13 cellular contexts compared by ENCODE assay signal in the genomic region with DNA sequence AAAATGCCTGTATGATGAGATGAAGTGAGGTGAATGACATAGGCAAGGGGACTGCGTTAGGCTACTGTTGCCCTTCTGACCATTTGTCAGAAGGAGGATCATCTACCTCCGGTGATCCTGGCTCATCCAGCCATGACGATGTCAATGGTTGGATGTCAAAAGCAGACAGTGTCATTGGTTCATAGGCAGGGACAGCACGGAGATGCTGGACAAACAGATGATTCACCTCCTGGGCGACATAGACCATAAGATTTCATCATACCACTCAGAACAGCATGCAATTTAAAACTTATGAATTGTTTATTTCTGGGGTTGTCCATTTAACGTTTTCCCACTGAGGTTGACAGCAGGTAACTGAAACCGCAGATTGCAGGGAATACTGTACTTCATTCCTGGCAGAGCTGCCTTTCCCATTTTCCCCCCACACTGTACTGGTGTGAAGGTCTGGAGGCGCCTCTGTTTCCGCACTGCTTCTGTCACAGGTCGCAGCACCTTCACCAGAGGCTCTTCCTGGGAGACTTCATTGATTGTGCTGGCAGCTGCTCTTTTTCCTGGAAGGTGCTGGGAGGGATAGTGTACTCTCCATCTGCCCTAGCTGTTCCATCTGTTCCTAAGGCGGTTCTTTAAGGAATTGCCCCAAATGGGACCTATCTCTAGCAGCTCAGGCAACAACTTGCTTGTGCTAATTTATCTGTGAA. TPM values are rescaled to one million over a fixed set of nuclear protein-coding genes. Genes with fewer than 3 reads are reported as not detected.
A peak's percentile ranks its signal among the peaks of the same experiment; 100 is the strongest.
DNase-seq lines count a peak whose midpoint lies in the region; FAIRE-seq and TF ChIP-seq lines count a peak whose summit lies in the region.
"Had no signal": no experiment of that assay in that cellular context is flagged by ENCODE, and none has a peak within 500 bp of the region (broad histone marks: within the 10 kb centered on the region; RNA-seq: fewer than 3 reads in every experiment).

No MANE protein-coding gene starts in this region.

- H3K4me1 ChIP-seq in small intestine (ENCODE audit: control insufficient read depth in 2 of 2, insufficient read depth in 1 of 2, low read depth in 1 of 2, low read length in 1 of 2), result no peaks in the 10 kb centered on the region

- no peak for FAIRE-seq in small intestine (lab: Jason Lieb, UNC)
- FAIRE-seq: D721Med, endothelial cell of umbilical vein had no signal

- no peak for TF ChIP-seq CTCF in choroid plexus epithelial cell (conservative IDR thresholded peaks at IDR 0.05; ENCODE audit: low read depth, low read length)

- no peaks in the 10 kb centered on the region for H3K27me3 ChIP-seq in small intestine (ENCODE audit: control insufficient read depth in 2 of 2, insufficient read depth in 2 of 2, low read length in 2 of 2)
- H3K27me3 ChIP-seq: tibial nerve had no signal

- no peak overlapping the region for H3K27ac ChIP-seq in small intestine (ENCODE audit: low read depth in 1 of 2, low read length in 1 of 2)
- H3K27ac ChIP-seq: tibial nerve had no signal

- H3K9me3 ChIP-seq in small intestine (ENCODE audit: control insufficient read depth, low read depth), result no peaks in the 10 kb centered on the region
- H3K9me3 ChIP-seq: tibial nerve had no signal

- WGBS in small intestine, 3 donors, result 21 to 60% (median 44%) methylated on average over 11 of the region's 11 CpGs

- H3K4me3 ChIP-seq in choroid plexus epithelial cell (ENCODE audit: low read depth, low read length) (no peak overlapping the region), small intestine (ENCODE audit: low read depth in 1 of 2, low read length in 2 of 2) (no peak overlapping the region)
- H3K4me3 ChIP-seq: tibial nerve had no signal

- H3K36me3 ChIP-seq in small intestine (ENCODE audit: control insufficient read depth in 2 of 2, insufficient read depth in 2 of 2, low read length in 2 of 2), result peaks cover 0 to 3% of the 10 kb centered on the region in 2 donors

- DNase-seq in NOMO-1 treated with DMSO at 0.1 percent for 48 hours (lab: John Stamatoyannopoulos, UW; ENCODE audit: unreplicated experiment) (peak; percentile 8), NOMO-1 treated with dmso at 0.1 percent for 144 hours (lab: John Stamatoyannopoulos, UW; ENCODE audit: unreplicated experiment) (no peak), NCI-H460 (ENCODE audit: extremely low read depth, low read depth) (peak; percentile 72), choroid plexus epithelial cell (ENCODE audit: low read depth) (peak; percentile 45), small intestine (peak; percentile 44), HPDE6-E6E7 (ENCODE audit: extremely low spot score) (no peak)
- DNase-seq in effector CD4-positive, alpha-beta T cell, result no peak
- DNase-seq in stimulated activated naive CD4-positive, alpha-beta T cell treated with Interleukin-2 at 50 U/mL for 16 hours (lab: John Stamatoyannopoulos, UW), result no peak
- DNase-seq: mammary epithelial cell, Right ventricle myocardium superior had no signal

RNA-seq across cellular contexts. Expression of a gene that starts 32.5 kb away (rescaled TPM):
- 59.0 and 60.7 TPM in 2 replicates for total RNA-seq in NCI-H460 (2014; rRNA removed; shearing (Covaris generic))
- polyA plus RNA-seq in NCI-H460 (2014; cell fraction: nucleus; rRNA removed), result 18.0 and 23.0 TPM in 2 replicates
- polyA plus RNA-seq in small intestine, result 10 to 100 TPM; 13.2 to 19.2 (median 14.8) TPM

RNA-seq across cellular contexts. Expression of a gene that starts 45.5 kb away (rescaled TPM):
- total RNA-seq in NCI-H460 (2014; rRNA removed; shearing (Covaris generic)), result 0.72 TPM in 2 replicates
- 0.49 and 0.74 TPM in 2 replicates for polyA plus RNA-seq in NCI-H460 (2014; cell fraction: nucleus; rRNA removed)
- polyA plus RNA-seq in small intestine, result 1 to 10 TPM in 1 of 3 donors, under 1 TPM in 2; 0.45 to 3.2 (median 0.54) TPM

RNA-seq across cellular contexts. Expression of a gene that starts 59.5 kb away (rescaled TPM):
- total RNA-seq in NCI-H460 (2014; rRNA removed; shearing (Covaris generic)), result 22.5 and 23.5 TPM in 2 replicates
- polyA plus RNA-seq in NCI-H460 (2014; cell fraction: nucleus; rRNA removed), result 12.0 and 12.6 TPM in 2 replicates
- polyA plus RNA-seq in small intestine, result 10 to 100 TPM; 10.7 to 19.6 (median 11.9) TPM

Comparison
In these comparisons a context has a peak if more than half of its experiments do, and no peak if none do; other contexts are left out.
1. DNase-seq: peak in NOMO-1 treated with DMSO at 0.1 percent for 48 hours (single experiment), NCI-H460 (single experiment), choroid plexus epithelial cell (single experiment) and small intestine (single experiment); none in NOMO-1 treated with dmso at 0.1 percent for 144 hours (single experiment), effector CD4-positive, alpha-beta T cell (single experiment), stimulated activated naive CD4-positive, alpha-beta T cell treated with Interleukin-2 at 50 U/mL for 16 hours (single experiment) and HPDE6-E6E7 (single experiment).